8 cellular contexts compared by ENCODE assay signal in the genomic region with DNA sequence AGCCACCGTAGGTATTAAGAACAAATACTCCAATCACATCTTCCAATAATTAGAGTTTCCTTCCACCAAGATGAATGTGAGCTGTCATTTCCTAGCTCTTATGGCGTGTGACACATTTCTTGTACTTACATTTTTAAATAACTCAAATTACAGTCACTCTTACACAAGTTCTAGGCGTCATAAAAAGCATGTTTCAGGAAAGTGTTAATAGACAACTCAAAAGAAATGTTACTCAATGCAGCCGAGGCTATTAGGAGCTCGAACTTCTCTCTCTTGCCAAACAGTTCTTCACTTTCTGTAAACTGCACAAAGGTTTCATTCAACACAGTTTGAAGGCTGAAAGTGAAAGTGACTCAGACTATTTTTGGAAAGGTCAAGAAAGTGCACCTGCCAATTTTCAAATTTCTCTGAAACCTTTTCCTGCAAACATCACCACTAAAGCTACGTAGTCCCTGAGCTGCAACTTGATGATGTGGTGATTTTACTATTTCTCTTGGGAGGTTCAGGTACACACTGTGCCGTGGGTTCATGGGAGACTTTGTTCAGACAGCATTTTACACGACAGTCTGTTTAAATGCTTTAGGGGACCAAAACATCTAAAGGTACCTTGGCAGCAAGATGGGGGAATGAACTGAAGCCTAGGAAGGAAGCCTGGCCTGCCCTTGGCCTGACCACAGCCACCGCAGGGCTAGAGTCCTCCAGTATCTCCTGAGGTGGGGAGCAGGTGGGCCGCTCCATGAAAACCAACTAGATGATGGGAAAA.
DNase-seq lines count a peak whose midpoint lies in the region; ATAC-seq and TF ChIP-seq lines count a peak whose summit lies in the region.

No MANE protein-coding gene starts in this region.

- H3K4me3 ChIP-seq in adrenal gland, result peak overlapping the region in 1 of 4 donors; percentile 4
- no peak overlapping the region for H3K4me3 ChIP-seq in upper lobe of left lung

- peaks cover 0 to 2% (median 0%) of the 10 kb centered on the region in 3 donors for H3K9me3 ChIP-seq in adrenal gland (replicated peaks in 1 of 3)
- no peaks in the 10 kb centered on the region for H3K9me3 ChIP-seq in upper lobe of left lung

- no peak for TF ChIP-seq CTCF in Calu3 (IDR thresholded peaks at IDR 0.05; ENCODE audit: unreplicated experiment)
- TF ChIP-seq CTCF in adrenal gland (IDR thresholded peaks at IDR 0.05), result no peak
- TF ChIP-seq CTCF in upper lobe of left lung (IDR thresholded peaks at IDR 0.05), result no peak

- TF ChIP-seq POLR2A in adrenal gland (IDR thresholded peaks at IDR 0.05), result peak in 1 of 2 donors; percentile 21
- peak in 1 of 4 donors; percentile 22 for TF ChIP-seq POLR2A in upper lobe of left lung (IDR thresholded peaks at IDR 0.05)

- TF ChIP-seq EP300 in upper lobe of left lung (IDR thresholded peaks at IDR 0.05), result peak in 2 of 4 donors; percentile 62 to 84

- peak; percentile 67 for ATAC-seq in GM21360 (IDR thresholded peaks at IDR 0.05; ENCODE audit: unreplicated experiment)
- peak; percentile 60 for ATAC-seq in HG03575 (IDR thresholded peaks at IDR 0.05; ENCODE audit: extremely low read depth, insufficient number of reproducible peaks, low FRiP score, unreplicated experiment)
- ATAC-seq in left lobe of liver, result peak; percentile 53
- ATAC-seq in upper lobe of left lung (ENCODE audit: low FRiP score in 2 of 2), result peak; percentile 75 to 84

- peak overlapping the region; percentile 47 for H3K4me3 Mint-ChIP-seq in Calu3 (ENCODE audit: low read depth, unreplicated experiment)

- no peaks in the 10 kb centered on the region for H3K36me3 Mint-ChIP-seq in Calu3 (ENCODE audit: insufficient read depth, unreplicated experiment)

- no peaks in the 10 kb centered on the region for H3K27me3 Mint-ChIP-seq in Calu3 (ENCODE audit: unreplicated experiment)

- no TSS peak for BruUV-seq in Calu3 (replicated peaks; lab: Mats Ljungman, UMichigan)

- DNase-seq in Calu3 (no peak), adrenal gland (peak in 2 of 7 donors; percentile 35 to 46), left lobe of liver (ENCODE audit: low spot score) (peak; percentile 48), upper lobe of left lung (no peak), HK-2 (ENCODE audit: unreplicated experiment) (no peak), cerebellar nuclear complex (lab: John Stamatoyannopoulos, UW) (no peak)

- H3K4me1 Mint-ChIP-seq in Calu3 (ENCODE audit: low read depth, unreplicated experiment), result peaks cover 50% of the 10 kb centered on the region

- intact Hi-C loops in Calu3 (cut with micrococcal nuclease; ENCODE audit: unreplicated experiment), result no loop called here
- intact Hi-C loops in adrenal gland (cut with DNase I), result no loop called here

- H3K27ac ChIP-seq in adrenal gland, result peak overlapping the region; percentile 59 to 87 (median 79)
- peak overlapping the region; percentile 74 to 84 (median 78) for H3K27ac ChIP-seq in upper lobe of left lung

- CTCF ChIA-PET in Calu3 (lab: Charles Lee), result interaction anchor here (0.6 to 1.7 kb wide), 4 partner anchors 10 to 1735 kb away, joined by 3 to 8 read pairs (median 5); no protein-coding TSS in a partner anchor

- 24 to 30% (median 29%) methylated on average over 9 to 10 of the region's 10 CpGs for WGBS in adrenal gland, 4 donors
- WGBS in upper lobe of left lung, 2 donors, result 13 to 25% methylated on average over 8 to 10 of the region's 10 CpGs

- no peaks in the 10 kb centered on the region for H3K36me3 ChIP-seq in adrenal gland (replicated peaks in 1 of 2)
- no peaks in the 10 kb centered on the region for H3K36me3 ChIP-seq in upper lobe of left lung

- H3K27me3 ChIP-seq in adrenal gland, result no peaks in the 10 kb centered on the region
- no peaks in the 10 kb centered on the region for H3K27me3 ChIP-seq in upper lobe of left lung

- H3K4me1 ChIP-seq in adrenal gland (replicated peaks in 1 of 2), result peaks cover 12 to 16% of the 10 kb centered on the region in 2 donors
- peaks cover 12 to 19% (median 17%) of the 10 kb centered on the region in 4 donors for H3K4me1 ChIP-seq in upper lobe of left lung

- H3K9me3 Mint-ChIP-seq in Calu3 (ENCODE audit: low read depth, unreplicated experiment), result peaks cover under 1% of the 10 kb centered on the region

- H3K27ac Mint-ChIP-seq in Calu3 (ENCODE audit: unreplicated experiment), result peak overlapping the region; percentile 56
